ENCODE assay signal across 1 cellular context in the genomic region with DNA sequence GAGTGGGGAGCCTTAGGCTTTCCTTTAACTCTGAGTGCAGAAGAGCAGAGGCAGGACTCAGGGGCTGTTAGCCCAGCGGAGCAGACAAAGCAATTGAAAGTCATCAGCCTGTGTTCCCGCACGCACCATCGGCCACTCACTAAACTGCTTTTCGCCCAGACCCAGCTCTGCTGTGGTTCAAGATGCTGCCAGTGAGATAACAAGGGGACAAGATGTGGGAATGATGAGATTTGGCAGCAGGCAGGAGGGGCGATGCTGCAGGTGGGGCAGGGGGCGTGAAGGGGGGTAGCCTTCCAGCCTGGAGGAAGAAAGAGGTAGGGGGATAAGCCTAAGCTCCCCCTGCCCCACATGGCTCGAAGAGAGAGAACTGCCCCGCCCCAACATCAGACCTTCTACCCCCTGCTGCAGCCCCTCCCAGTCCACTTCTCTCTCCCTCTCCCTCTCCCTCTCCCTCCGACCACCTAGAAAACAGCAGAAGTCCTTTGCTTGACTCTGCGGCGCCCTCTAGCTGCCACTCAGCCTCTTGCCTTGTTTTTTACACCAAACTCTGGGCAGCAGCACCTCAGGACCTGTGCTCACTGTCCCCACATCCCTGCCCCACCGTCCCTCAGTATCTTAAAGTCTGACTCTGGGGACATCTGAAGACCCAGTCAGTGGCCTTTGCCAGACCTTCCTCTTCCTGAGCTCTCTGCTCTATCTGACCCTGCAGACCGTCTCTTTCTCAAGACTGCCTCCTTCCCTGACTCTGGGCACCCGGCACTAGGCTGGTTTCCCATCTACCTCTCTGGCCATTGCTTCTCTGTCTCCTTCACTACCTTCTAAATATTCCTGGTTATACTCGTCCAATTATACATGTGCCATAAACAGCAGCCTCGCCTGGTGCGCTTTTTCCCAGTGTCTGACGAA.
TF ChIP-seq lines count a peak whose summit lies in the region.

No MANE protein-coding gene starts in this region.

TF ChIP-seq in endothelial cell of umbilical vein, 7 proteins besides CTCF, POLR2A, EP300 and RAD21:
- TF ChIP-seq MYC (IDR thresholded peaks at IDR 0.05; ENCODE audit: low read depth, low read length): no peak
- TF ChIP-seq, protein P1, sequence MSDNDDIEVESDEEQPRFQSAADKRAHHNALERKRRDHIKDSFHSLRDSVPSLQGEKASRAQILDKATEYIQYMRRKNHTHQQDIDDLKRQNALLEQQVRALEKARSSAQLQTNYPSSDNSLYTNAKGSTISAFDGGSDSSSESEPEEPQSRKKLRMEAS (IDR thresholded peaks at IDR 0.05; ENCODE audit: insufficient read depth, insufficient read length): no peak
TF ChIP-seq in endothelial cell of umbilical vein: peak in this region for 0.
